Comparison of ENCODE assay signal across 9 cellular contexts in the genomic region with DNA sequence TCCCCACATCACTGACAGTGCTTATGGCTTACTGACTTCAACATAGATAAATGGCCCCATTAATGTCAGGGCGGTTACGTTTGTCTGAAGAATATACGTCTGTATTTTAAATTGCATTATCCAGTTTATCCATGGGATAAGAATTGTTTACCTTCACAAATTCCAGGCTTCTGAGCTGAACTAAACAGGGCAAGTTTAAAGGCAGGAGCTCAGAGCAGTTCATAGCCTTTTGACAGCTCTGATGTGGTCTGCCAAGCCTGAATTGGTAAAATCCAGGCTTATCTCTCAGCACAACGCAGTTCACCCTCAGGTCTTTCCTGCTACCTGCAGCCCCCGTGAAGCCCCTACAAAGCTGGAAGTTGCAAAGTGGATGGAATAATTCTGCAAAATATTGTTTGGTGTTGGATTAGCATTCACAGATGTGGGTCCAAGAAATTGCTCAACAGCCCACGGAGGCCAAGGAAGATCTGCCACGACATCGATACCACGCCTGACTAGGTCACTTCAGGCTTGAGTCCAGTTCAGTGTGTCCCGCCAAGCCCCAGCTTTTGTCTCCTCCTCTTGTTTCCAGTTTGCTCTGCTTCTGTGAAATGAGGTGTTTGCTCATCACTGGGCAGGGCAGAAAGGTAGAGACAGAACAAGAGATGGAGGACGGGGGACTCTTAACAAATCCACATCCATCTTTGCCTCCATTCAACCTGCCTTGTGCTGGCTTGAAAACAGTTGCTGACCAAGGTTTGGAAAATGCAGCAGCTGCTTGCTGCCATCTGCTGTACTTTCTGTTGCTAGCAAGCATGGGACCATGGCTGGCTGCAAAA.
DNase-seq lines count a peak whose midpoint lies in the region; ATAC-seq and TF ChIP-seq lines count a peak whose summit lies in the region.
"Had no signal": no experiment of that assay in that cellular context is flagged by ENCODE, and none has a peak within 500 bp of the region (broad histone marks: within the 10 kb centered on the region; RNA-seq: fewer than 3 reads in every experiment).

No MANE protein-coding gene starts in this region.

- DNase-seq in A172 (ENCODE audit: low spot score), result peak; percentile 67
- peak; percentile 53 for DNase-seq in GM04504 (ENCODE audit: low read depth)
- DNase-seq in epithelial cell of esophagus (ENCODE audit: low read depth), result peak; percentile 31
- peak; percentile 65 for DNase-seq in neural progenitor cell (ENCODE audit: low spot score)
- DNase-seq in activated CD8-positive, alpha-beta memory T cell treated with anti-CD3 and anti-CD28 coated beads, Interleukin-2, amount 50 U/mL, for 4 hours, result no peak
- no peak for DNase-seq in stimulated activated CD4-positive, alpha-beta T cell treated with anti-CD3 and anti-CD28 coated beads, Interleukin-15, amount 100 ng/mL, for 24 hours

- H3K4me3 Mint-ChIP-seq in neural progenitor cell, result no peak overlapping the region
- H3K4me3 Mint-ChIP-seq: activated naive CD4-positive, alpha-beta T cell treated with anti-CD3 and anti-CD28 coated beads, Interleukin-2, amount 50 U/mL, for 24 hours had no signal

- no peaks in the 10 kb centered on the region for H3K79me2 ChIP-seq in OCI-LY3 (ENCODE audit: low read length)
- no peaks in the 10 kb centered on the region for H3K79me2 ChIP-seq in neural progenitor cell (ENCODE audit: low read depth)

- peaks cover 13% of the 10 kb centered on the region for H3K36me3 ChIP-seq in OCI-LY3 (replicated peaks; ENCODE audit: low read depth, low read length)
- H3K36me3 ChIP-seq in neural progenitor cell, result no peaks in the 10 kb centered on the region

- H3K9me3 Mint-ChIP-seq in neural progenitor cell, result no peaks in the 10 kb centered on the region
- H3K9me3 Mint-ChIP-seq: activated naive CD4-positive, alpha-beta T cell treated with anti-CD3 and anti-CD28 coated beads, Interleukin-2, amount 50 U/mL, for 24 hours had no signal

- no peaks in the 10 kb centered on the region for H3F3A ChIP-seq in neural progenitor cell (ENCODE audit: low read depth)

- no peak overlapping the region for H3K27ac ChIP-seq in OCI-LY3 (ENCODE audit: low read length)
- no peak overlapping the region for H3K27ac ChIP-seq in neural progenitor cell

- no peaks in the 10 kb centered on the region for H3K36me3 Mint-ChIP-seq in neural progenitor cell
- H3K36me3 Mint-ChIP-seq: activated naive CD4-positive, alpha-beta T cell treated with anti-CD3 and anti-CD28 coated beads, Interleukin-2, amount 50 U/mL, for 24 hours had no signal

- H4K20me1 ChIP-seq in OCI-LY3 (ENCODE audit: insufficient read depth, low read length) (no peaks in the 10 kb centered on the region), neural progenitor cell (ENCODE audit: low read depth) (no peaks in the 10 kb centered on the region)

- H3K9me3 ChIP-seq in OCI-LY3 (ENCODE audit: insufficient read depth, low read length) (no peaks in the 10 kb centered on the region), neural progenitor cell (ENCODE audit: low read depth) (no peaks in the 10 kb centered on the region)

- H3K27me3 Mint-ChIP-seq in neural progenitor cell (ENCODE audit: insufficient read depth, low read depth), result peaks cover 7% of the 10 kb centered on the region
- H3K27me3 Mint-ChIP-seq: activated naive CD4-positive, alpha-beta T cell treated with anti-CD3 and anti-CD28 coated beads, Interleukin-2, amount 50 U/mL, for 24 hours had no signal

- H3K9ac ChIP-seq in OCI-LY3 (ENCODE audit: low read length), result no peak overlapping the region
- H3K9ac ChIP-seq in neural progenitor cell, result no peak overlapping the region

- H3K4me1 ChIP-seq in OCI-LY3 (ENCODE audit: low read length) (peaks cover 44% of the 10 kb centered on the region), neural progenitor cell (no peaks in the 10 kb centered on the region)

- no peak for ATAC-seq in HG02885 (IDR thresholded peaks at IDR 0.05; ENCODE audit: poor library complexity, unreplicated experiment)

- H3K4me2 ChIP-seq in OCI-LY3 (ENCODE audit: low read length) (no peak overlapping the region), neural progenitor cell (no peak overlapping the region)

- H3K4me1 Mint-ChIP-seq in neural progenitor cell, result no peaks in the 10 kb centered on the region

- no peak overlapping the region for H3K4me3 ChIP-seq in OCI-LY3 (ENCODE audit: low read length)
- H3K4me3 ChIP-seq in epithelial cell of esophagus (ENCODE audit: low read length), result no peak overlapping the region
- no peak overlapping the region for H3K4me3 ChIP-seq in neural progenitor cell

- TF ChIP-seq CTCF in OCI-LY3 (IDR thresholded peaks at IDR 0.05; ENCODE audit: low read depth, low read length) (peak; percentile 86), epithelial cell of esophagus (IDR thresholded peaks at IDR 0.05; ENCODE audit: insufficient read depth, low read depth, low read length, missing control alignments) (peak; percentile 59), neural progenitor cell (IDR thresholded peaks at IDR 0.05) (peak; percentile 70)

- no peaks in the 10 kb centered on the region for H3K27me3 ChIP-seq in OCI-LY3 (ENCODE audit: low read depth, low read length)
- H3K27me3 ChIP-seq in neural progenitor cell, result no peaks in the 10 kb centered on the region

- no peak overlapping the region for H3K27ac Mint-ChIP-seq in neural progenitor cell
- H3K27ac Mint-ChIP-seq: activated naive CD4-positive, alpha-beta T cell treated with anti-CD3 and anti-CD28 coated beads, Interleukin-2, amount 50 U/mL, for 24 hours had no signal

- no peak overlapping the region for H2AFZ ChIP-seq in OCI-LY3 (ENCODE audit: low read depth, low read length)
- peak overlapping the region; percentile 58 for H2AFZ ChIP-seq in neural progenitor cell (replicated peaks)

Comparison
In these comparisons a context has a peak if more than half of its experiments do, and no peak if none do; other contexts are left out.
1. DNase-seq: peak in A172 (single experiment), GM04504 (single experiment), epithelial cell of esophagus (single experiment) and neural progenitor cell (single experiment); none in activated CD8-positive, alpha-beta memory T cell treated with anti-CD3 and anti-CD28 coated beads, Interleukin-2, amount 50 U/mL, for 4 hours (single experiment) and stimulated activated CD4-positive, alpha-beta T cell treated with anti-CD3 and anti-CD28 coated beads, Interleukin-15, amount 100 ng/mL, for 24 hours (single experiment).
2. Peak in every context shown above with its lines, with median percentiles within 50 percentile points of each other: CTCF ChIP-seq.